In the genomic region with DNA sequence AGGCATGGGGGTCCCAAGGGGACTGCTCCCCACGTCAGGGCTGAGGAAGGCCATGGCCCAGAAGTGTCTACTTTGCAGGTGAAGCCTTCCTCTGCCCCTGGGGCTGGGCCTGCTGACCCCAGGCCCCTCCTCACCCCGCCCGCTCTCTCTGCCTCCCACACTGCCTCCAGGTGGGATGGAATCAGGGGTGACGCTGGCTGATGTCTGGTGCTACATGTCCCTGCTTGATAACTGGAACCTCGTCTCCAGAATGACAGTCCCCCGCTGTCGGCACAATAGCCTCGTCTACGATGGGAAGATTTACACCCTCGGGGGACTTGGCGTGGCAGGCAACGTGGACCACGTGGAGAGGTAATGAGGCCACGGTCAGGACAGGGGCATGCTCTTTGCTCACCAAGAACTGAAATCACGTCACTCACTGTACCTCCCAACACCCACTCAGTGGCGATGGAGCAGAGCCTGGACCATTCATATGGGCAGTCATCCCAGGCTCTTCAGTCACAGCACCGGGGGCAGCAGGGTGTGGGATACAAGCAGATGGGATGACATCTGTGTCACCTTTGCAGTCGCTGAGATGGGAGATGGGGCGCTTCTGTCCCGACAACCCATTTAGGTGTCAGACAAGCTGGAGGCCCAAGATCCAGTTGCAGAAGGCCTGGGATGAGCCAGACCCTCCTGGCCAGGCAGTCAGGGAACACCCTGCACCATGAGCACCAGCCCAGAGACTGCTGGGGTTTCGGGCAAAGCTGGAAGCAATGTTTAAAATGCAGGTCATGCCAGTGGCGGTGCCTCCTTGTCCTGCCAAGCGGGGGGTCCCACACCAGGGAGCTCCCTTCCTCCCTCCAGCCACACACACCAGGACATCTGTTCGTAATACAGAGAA, we compare ENCODE assay signal across 19 cellular contexts.
"Had no signal": no experiment of that assay in that cellular context is flagged by ENCODE, and none has a peak within 500 bp of the region (broad histone marks: within the 10 kb centered on the region; RNA-seq: fewer than 3 reads in every experiment).

No MANE protein-coding gene starts in this region.

- FAIRE-seq: astrocyte, keratinocyte, pancreas, urothelium cell line had no signal

- H3K27me3 Mint-ChIP-seq: activated CD8-positive, alpha-beta T cell treated with anti-CD3 and anti-CD28 coated beads for 36 hours; activated T-cell treated with anti-CD3 and anti-CD28 coated beads, Interleukin-2, amount 50 U/mL, for 24 hours; T-cell had no signal

- H3K4me1 Mint-ChIP-seq: endodermal cell had no signal

- H3K4me3 Mint-ChIP-seq: activated CD8-positive, alpha-beta T cell treated with anti-CD3 and anti-CD28 coated beads for 36 hours; activated T-cell treated with anti-CD3 and anti-CD28 coated beads, Interleukin-2, amount 50 U/mL, for 24 hours; endodermal cell; stimulated activated effector memory CD8-positive, alpha-beta T cell treated with anti-CD3 and anti-CD28 coated beads, Interleukin-12 subunit alpha, Interleukin-12 subunit beta, amount 100 ng/mL, for 72 hours; T-cell had no signal

- ATAC-seq: activated CD8-positive, alpha-beta T cell treated with anti-CD3 and anti-CD28 coated beads for 36 hours; foreskin keratinocyte; left lung; pancreas; sciatic nerve; SK-N-SH treated with all-trans-retinoic acid at 6 μM for 48 hours; stimulated activated effector memory CD8-positive, alpha-beta T cell treated with anti-CD3 and anti-CD28 coated beads, Interleukin-12 subunit alpha, Interleukin-12 subunit beta, amount 100 ng/mL, for 72 hours; T-cell had no signal

- H3K9me3 Mint-ChIP-seq: activated CD8-positive, alpha-beta T cell treated with anti-CD3 and anti-CD28 coated beads for 36 hours; activated T-cell treated with anti-CD3 and anti-CD28 coated beads, Interleukin-2, amount 50 U/mL, for 24 hours; activated T-helper 2 cell treated with anti-CD3 and anti-CD28 coated beads, Interferon-gamma antibody, Interleukin-2, Interleukin-4, amounts not matched to agents 10 μg/mL and 5 μg/mL and 100 μg/mL, durations not matched to agents 14 hours and 24 hours and 36 hours; stimulated activated effector memory CD8-positive, alpha-beta T cell treated with anti-CD3 and anti-CD28 coated beads, Interleukin-12 subunit alpha, Interleukin-12 subunit beta, amount 100 ng/mL, for 72 hours; T-cell had no signal

- H3K27ac Mint-ChIP-seq: activated CD8-positive, alpha-beta T cell treated with anti-CD3 and anti-CD28 coated beads for 36 hours; activated T-cell treated with anti-CD3 and anti-CD28 coated beads, Interleukin-2, amount 50 U/mL, for 24 hours; activated T-helper 2 cell treated with anti-CD3 and anti-CD28 coated beads, Interferon-gamma antibody, Interleukin-2, Interleukin-4, amounts not matched to agents 10 μg/mL and 5 μg/mL and 100 μg/mL, durations not matched to agents 14 hours and 24 hours and 36 hours; endodermal cell; T-cell had no signal

- H3K9me3 ChIP-seq: left lung, pancreas had no signal

- H3K4me3 ChIP-seq: left lung, pancreas had no signal

- DNase-seq: activated CD4-positive, alpha-beta T cell treated with anti-CD3 and anti-CD28 coated beads for 48 hours; activated CD4-positive, CD25-positive, alpha-beta regulatory T cell; activated CD8-positive, alpha-beta T cell treated with anti-CD3 and anti-CD28 coated beads for 36 hours; activated naive CD4-positive, alpha-beta T cell treated with Interleukin-2 at 50 U/mL for 16 hours; activated T-cell treated with anti-CD3 and anti-CD28 coated beads, Interleukin-2, amount 50 U/mL, for 24 hours; endodermal cell; foreskin keratinocyte; stimulated activated CD4-positive, alpha-beta T cell treated with anti-CD3 and anti-CD28 coated beads, Interleukin-4, amount 100 ng/mL, for 24 hours; T-cell had no signal

- H3K27ac ChIP-seq: epithelial cell of prostate, foreskin keratinocyte, left lung, pancreas had no signal

- H3K36me3 ChIP-seq: pancreas had no signal

- H3K36me3 Mint-ChIP-seq: stimulated activated effector memory CD8-positive, alpha-beta T cell treated with anti-CD3 and anti-CD28 coated beads, Interleukin-12 subunit alpha, Interleukin-12 subunit beta, amount 100 ng/mL, for 72 hours had no signal

- H3K4me1 ChIP-seq: foreskin keratinocyte, left lung, pancreas had no signal

- H3K27me3 ChIP-seq: foreskin keratinocyte, left lung, pancreas had no signal
